ENCODE assay signal across 13 cellular contexts in the genomic region with DNA sequence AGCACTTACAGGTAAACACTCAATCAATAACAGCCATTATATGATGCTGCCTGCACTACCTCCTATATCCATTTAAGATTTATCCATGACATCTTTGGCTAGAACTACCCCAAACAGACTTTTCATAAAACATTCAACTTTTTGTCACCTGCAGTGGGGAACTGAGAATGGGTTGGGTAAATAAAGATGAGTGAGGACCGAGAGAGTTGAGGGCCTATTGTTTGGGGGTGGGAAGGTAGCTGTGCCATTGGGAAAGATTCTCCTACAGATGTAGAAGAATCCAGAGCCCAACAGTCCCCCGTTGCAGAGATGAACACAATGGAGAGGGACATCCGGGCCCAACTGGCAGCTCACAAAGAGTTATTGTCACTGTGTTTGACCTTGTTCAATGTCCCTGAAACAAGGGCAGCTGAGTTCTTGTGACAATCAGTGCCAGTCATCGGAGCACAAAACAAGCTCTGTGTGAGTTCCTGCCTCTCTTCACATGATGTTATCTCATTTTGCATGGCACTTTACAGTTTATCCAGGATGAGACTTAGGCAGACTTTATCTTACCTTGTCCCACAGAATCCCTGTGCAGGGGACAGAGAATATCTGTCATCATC.
"Had no signal": no experiment of that assay in that cellular context is flagged by ENCODE, and none has a peak within 500 bp of the region (broad histone marks: within the 10 kb centered on the region; RNA-seq: fewer than 3 reads in every experiment).

No MANE protein-coding gene starts in this region.

- DNase-seq: activated CD4-positive, alpha-beta T cell treated with anti-CD3 and anti-CD28 coated beads, Interleukin-2, amount 50 U/mL, for 1 hour; activated naive CD4-positive, alpha-beta T cell; heart right ventricle; left ventricle myocardium superior; mesenchymal stem cell; nephron progenitor cell; ovary; small intestine; stimulated activated naive CD8-positive, alpha-beta T cell treated with anti-CD3 and anti-CD28 coated beads, Interleukin-15, Interleukin-2, amounts not matched to agents 100 U/mL and 50 U/mL, for 24 hours; upper lobe of right lung had no signal

- H3K4me3 ChIP-seq: esophagus muscularis mucosa, heart right ventricle, ovary, thoracic aorta, upper lobe of right lung had no signal

- H3K27me3 ChIP-seq: ovary, upper lobe of right lung had no signal

- ATAC-seq: activated CD4-positive, CD25-positive, alpha-beta regulatory T cell treated with anti-CD3 and anti-CD28 coated beads, Interleukin-2, amount 50 U/mL, for 24 hours; heart right ventricle; left ventricle myocardium superior; stimulated activated naive CD8-positive, alpha-beta T cell treated with anti-CD3 and anti-CD28 coated beads, Interleukin-15, Interleukin-2, amounts not matched to agents 100 U/mL and 50 U/mL, for 24 hours; upper lobe of right lung had no signal

- H3K9me3 ChIP-seq: ovary, thoracic aorta, upper lobe of right lung had no signal

- H3K36me3 ChIP-seq: esophagus muscularis mucosa, heart right ventricle, ovary, thoracic aorta, upper lobe of right lung had no signal

- H3K4me3 Mint-ChIP-seq: nephron progenitor cell had no signal

- H3K4me1 ChIP-seq: esophagus muscularis mucosa, heart right ventricle, upper lobe of right lung had no signal

- H3K4me1 Mint-ChIP-seq: nephron progenitor cell had no signal

- H3K27ac Mint-ChIP-seq: nephron progenitor cell had no signal

- H3K27ac ChIP-seq: esophagus muscularis mucosa, heart right ventricle, ovary, thoracic aorta, upper lobe of right lung had no signal
